ENCODE assay signal across 8 cellular contexts in the genomic region with DNA sequence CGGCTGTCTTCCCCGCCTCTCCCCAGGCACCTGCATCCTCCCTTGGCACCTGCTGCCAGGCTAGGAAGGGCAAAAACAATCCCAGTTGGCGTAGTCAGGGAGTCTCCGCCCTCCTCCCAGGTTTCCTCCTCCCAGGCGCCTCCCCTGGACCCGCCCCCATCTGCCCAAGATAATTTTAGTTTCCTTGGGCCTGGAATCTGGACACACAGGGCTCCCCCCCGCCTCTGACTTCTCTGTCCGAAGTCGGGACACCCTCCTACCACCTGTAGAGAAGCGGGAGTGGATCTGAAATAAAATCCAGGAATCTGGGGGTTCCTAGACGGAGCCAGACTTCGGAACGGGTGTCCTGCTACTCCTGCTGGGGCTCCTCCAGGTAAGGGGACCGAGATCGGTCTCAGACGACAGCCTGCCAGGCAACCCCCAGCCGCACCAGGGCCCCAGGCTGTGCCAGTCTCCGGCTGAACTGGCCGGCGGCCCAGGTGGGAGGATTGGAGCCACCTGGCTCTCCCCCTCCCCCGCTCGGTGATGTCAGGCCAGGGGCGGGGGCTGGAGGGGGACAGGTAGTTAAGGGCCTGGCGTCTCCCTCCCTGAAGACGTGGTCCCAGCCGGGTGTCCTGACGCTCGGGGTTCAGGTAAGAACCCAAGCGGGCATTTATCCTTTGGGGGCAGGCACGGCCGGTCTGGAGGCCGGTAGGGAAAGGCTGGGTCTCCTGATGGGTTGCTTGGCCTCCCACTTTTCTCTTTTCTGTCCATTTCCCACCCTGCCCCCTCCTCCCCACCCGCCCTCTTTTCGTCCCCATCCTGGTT. TPM values are rescaled to one million over a fixed set of nuclear protein-coding genes. Genes with fewer than 3 reads are reported as not detected.
DNase-seq lines count a peak whose midpoint lies in the region; ATAC-seq and TF ChIP-seq lines count a peak whose summit lies in the region.

TSS of gene GRB7 (plus strand) at position 178 of the 807 bp plus-strand sequence. CDS start 4,364 bp downstream, outside the sequence.

- ATAC-seq in left lung (peak; percentile 74), GM21381 (IDR thresholded peaks at IDR 0.05; ENCODE audit: unreplicated experiment) (no peak), GM18907 (IDR thresholded peaks at IDR 0.05; ENCODE audit: unreplicated experiment) (no peak)

- DNase-seq in COR-L47 (lab: John Stamatoyannopoulos, UW) (peak; percentile 92), NCI-H2029 treated with DMSO at 0.1 percent for 48 hours (lab: John Stamatoyannopoulos, UW) (peak; percentile 52), T47D (ENCODE audit: low read depth in 1 of 2, low spot score in 1 of 2) (peak; percentile 95 to 97), left lung (peak; percentile 76 to 87), vagina (ENCODE audit: extremely low spot score in 2 of 2) (no peak), NCI-H446 (lab: John Stamatoyannopoulos, UW) (no peak)

- intact Hi-C loops in left lung (cut with DNase I) = loop anchor here in 1 of 2 donors (10.0 kb wide), 1 partner anchor 103 kb away; the partner anchor contains the start of gene STARD3
- intact Hi-C loops in vagina (cut with DNase I) = no loop called here

- H3K9me3 ChIP-seq in left lung (no peaks in the 10 kb centered on the region), vagina (no peaks in the 10 kb centered on the region)

- H3K27ac ChIP-seq in left lung (peak within 1 kb of the TSS; percentile 53 to 57), vagina (peak within 1 kb of the TSS; percentile 95)

- TF ChIP-seq CTCF in left lung (IDR thresholded peaks at IDR 0.05) (no peak), vagina (IDR thresholded peaks at IDR 0.05) (no peak)

- H3K4me3 ChIP-seq in left lung (peak within 1 kb of the TSS; percentile 36 to 46), vagina (peak within 1 kb of the TSS; percentile 29 to 48)

- H3K36me3 ChIP-seq in left lung (no peaks in the 10 kb centered on the region), vagina (no peaks in the 10 kb centered on the region)

- in situ Hi-C loops in T47D (cut with HindIII; ENCODE audit: low pct_unique_long_range_greater_than_20kb, low sequenced_read_pairs) = no loop called here

- H3K27me3 ChIP-seq in left lung (peaks cover 17 to 81% of the 10 kb centered on the region in 2 donors), vagina (no peaks in the 10 kb centered on the region)

- H3K4me1 ChIP-seq in left lung = peaks cover 6 to 37% of the 10 kb centered on the region in 2 donors
- H3K4me1 ChIP-seq in vagina = peaks cover 47% of the 10 kb centered on the region

- no peak for TF ChIP-seq POLR2A in vagina (IDR thresholded peaks at IDR 0.05)

RNA-seq across cellular contexts. Expression of gene GRB7, which starts in this region (rescaled TPM):
- total RNA-seq in left lung (10 to 100 TPM; 12.4 to 31.9 TPM), vagina (23.6 TPM)

Comparison
In these comparisons a context has a peak if more than half of its experiments do, and no peak if none do; other contexts are left out.
1. DNase-seq: peak in COR-L47 (single experiment), NCI-H2029 treated with DMSO at 0.1 percent for 48 hours (single experiment), T47D (2 of 2) and left lung (2 of 2); none in vagina (0 of 2) and NCI-H446 (0 of 2).